Comparison of ENCODE assay signal across 15 cellular contexts in genomic region chr7:95429241-95429640, GRCh38. TPM values are rescaled to one million over a fixed set of nuclear protein-coding genes. Genes with fewer than 3 reads are reported as not detected.
"Had no signal": no experiment of that assay in that cellular context is flagged by ENCODE, and none has a peak within 500 bp of the region (broad histone marks: within the 10 kb centered on the region; RNA-seq: fewer than 3 reads in every experiment).

No MANE protein-coding gene starts in this region.

RNA-seq across cellular contexts. Expression of gene PON3, which starts 33.1 kb away (rescaled TPM):
- total RNA-seq: activated naive CD4-positive, alpha-beta T cell treated with anti-CD3 and anti-CD28 coated beads for 36 hours; activated naive CD8-positive, alpha-beta T cell treated with anti-CD3 and anti-CD28 coated beads, Interleukin-2, amount 10 ng/mL, durations not matched to agents 7 days and 5 days; activated T-cell treated with anti-CD3 and anti-CD28 coated beads, Interleukin-2, amount 50 U/mL, for 4 hours; activated T-helper 1 cell treated with anti-CD3 and anti-CD28 coated beads, Interleukin-12 subunit alpha, Interleukin-12 subunit beta, Interleukin-2, Interleukin-4 antibody, amounts not matched to agents 30 ng/mL and 10 ng/mL and 1 ng/mL, durations not matched to agents 14 hours and 24 hours and 36 hours; activated T-helper 17 cell treated with anti-CD3 and anti-CD28 coated beads, Interleukin-2, amount 50 U/mL, for 72 hours; ascending aorta; astrocyte; cardiac muscle cell; chondrocyte had no signal
- polyA plus RNA-seq: cardiac muscle cell had no signal

RNA-seq across cellular contexts. Expression of gene ASB4, which starts 56.5 kb away (rescaled TPM):
- total RNA-seq: activated naive CD4-positive, alpha-beta T cell treated with anti-CD3 and anti-CD28 coated beads for 36 hours; activated naive CD4-positive, alpha-beta T cell treated with anti-CD3 and anti-CD28 coated beads, Interleukin-2, amount 50 U/mL, for 72 hours; activated naive CD8-positive, alpha-beta T cell treated with anti-CD3 and anti-CD28 coated beads for 36 hours; activated naive CD8-positive, alpha-beta T cell treated with anti-CD3 and anti-CD28 coated beads, Interleukin-2, amount 10 ng/mL, durations not matched to agents 7 days and 5 days; activated T-cell treated with anti-CD3 and anti-CD28 coated beads, Interleukin-2, amount 50 U/mL, for 72 hours; activated T-helper 1 cell treated with anti-CD3 and anti-CD28 coated beads, Interleukin-12 subunit alpha, Interleukin-12 subunit beta, Interleukin-2, Interleukin-4 antibody, amounts not matched to agents 30 ng/mL and 10 ng/mL and 1 ng/mL, durations not matched to agents 14 hours and 24 hours and 36 hours; activated T-helper 17 cell treated with anti-CD3 and anti-CD28 coated beads, Interleukin-2, amount 50 U/mL, for 72 hours; activated T-helper 2 cell treated with anti-CD3 and anti-CD28 coated beads, Interferon-gamma antibody, Interleukin-2, Interleukin-4, amounts not matched to agents 10 μg/mL and 5 μg/mL and 100 μg/mL, durations not matched to agents 14 hours and 24 hours and 36 hours; aorta; astrocyte; body of pancreas; cardiac muscle cell; chondrocyte had no signal
- polyA plus RNA-seq: aorta had no signal
